ENCODE assay signal across 2 cellular contexts in genomic region chr10:3162533-3162932, GRCh38.
A peak's percentile ranks its signal among the peaks of the same experiment; 100 is the strongest.
TF ChIP-seq lines count a peak whose summit lies in the region.

No MANE protein-coding gene starts in this region.

TF ChIP-seq in HepG2, 621 proteins besides CTCF, POLR2A, EP300 and RAD21:
- peak; percentile 82 for TF ChIP-seq ZBTB33 (CRISPR knock-in tag; IDR thresholded peaks at IDR 0.05)
- no peak for TF ChIP-seq ZNF501 (CRISPR knock-in tag; IDR thresholded peaks at IDR 0.05)
- TF ChIP-seq, protein P1, sequence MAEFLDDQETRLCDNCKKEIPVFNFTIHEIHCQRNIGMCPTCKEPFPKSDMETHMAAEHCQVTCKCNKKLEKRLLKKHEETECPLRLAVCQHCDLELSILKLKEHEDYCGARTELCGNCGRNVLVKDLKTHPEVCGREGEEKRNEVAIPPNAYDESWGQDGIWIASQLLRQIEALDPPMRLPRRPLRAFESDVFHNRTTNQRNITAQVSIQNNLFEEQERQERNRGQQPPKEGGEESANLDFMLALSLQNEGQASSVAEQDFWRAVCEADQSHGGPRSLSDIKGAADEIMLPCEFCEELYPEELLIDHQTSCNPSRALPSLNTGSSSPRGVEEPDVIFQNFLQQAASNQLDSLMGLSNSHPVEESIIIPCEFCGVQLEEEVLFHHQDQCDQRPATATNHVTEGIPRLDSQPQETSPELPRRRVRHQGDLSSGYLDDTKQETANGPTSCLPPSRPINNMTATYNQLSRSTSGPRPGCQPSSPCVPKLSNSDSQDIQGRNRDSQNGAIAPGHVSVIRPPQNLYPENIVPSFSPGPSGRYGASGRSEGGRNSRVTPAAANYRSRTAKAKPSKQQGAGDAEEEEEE (CRISPR knock-in tag; IDR thresholded peaks at IDR 0.05; ENCODE audit: borderline replicate concordance): no peak
TF ChIP-seq in HepG2: peak in this region for 1.

TF ChIP-seq in WTC11, 78 proteins besides CTCF, POLR2A, EP300 and RAD21:
- TF ChIP-seq ZMAT4 (CRISPR knock-in tag; IDR thresholded peaks at IDR 0.05): no peak
- no peak for TF ChIP-seq RELA (CRISPR knock-in tag; IDR thresholded peaks at IDR 0.05; ENCODE audit: borderline replicate concordance)
- TF ChIP-seq, protein P2, sequence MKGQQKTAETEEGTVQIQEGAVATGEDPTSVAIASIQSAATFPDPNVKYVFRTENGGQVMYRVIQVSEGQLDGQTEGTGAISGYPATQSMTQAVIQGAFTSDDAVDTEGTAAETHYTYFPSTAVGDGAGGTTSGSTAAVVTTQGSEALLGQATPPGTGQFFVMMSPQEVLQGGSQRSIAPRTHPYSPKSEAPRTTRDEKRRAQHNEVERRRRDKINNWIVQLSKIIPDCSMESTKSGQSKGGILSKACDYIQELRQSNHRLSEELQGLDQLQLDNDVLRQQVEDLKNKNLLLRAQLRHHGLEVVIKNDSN (CRISPR knock-in tag; IDR thresholded peaks at IDR 0.05): no peak
- TF ChIP-seq, protein P3, sequence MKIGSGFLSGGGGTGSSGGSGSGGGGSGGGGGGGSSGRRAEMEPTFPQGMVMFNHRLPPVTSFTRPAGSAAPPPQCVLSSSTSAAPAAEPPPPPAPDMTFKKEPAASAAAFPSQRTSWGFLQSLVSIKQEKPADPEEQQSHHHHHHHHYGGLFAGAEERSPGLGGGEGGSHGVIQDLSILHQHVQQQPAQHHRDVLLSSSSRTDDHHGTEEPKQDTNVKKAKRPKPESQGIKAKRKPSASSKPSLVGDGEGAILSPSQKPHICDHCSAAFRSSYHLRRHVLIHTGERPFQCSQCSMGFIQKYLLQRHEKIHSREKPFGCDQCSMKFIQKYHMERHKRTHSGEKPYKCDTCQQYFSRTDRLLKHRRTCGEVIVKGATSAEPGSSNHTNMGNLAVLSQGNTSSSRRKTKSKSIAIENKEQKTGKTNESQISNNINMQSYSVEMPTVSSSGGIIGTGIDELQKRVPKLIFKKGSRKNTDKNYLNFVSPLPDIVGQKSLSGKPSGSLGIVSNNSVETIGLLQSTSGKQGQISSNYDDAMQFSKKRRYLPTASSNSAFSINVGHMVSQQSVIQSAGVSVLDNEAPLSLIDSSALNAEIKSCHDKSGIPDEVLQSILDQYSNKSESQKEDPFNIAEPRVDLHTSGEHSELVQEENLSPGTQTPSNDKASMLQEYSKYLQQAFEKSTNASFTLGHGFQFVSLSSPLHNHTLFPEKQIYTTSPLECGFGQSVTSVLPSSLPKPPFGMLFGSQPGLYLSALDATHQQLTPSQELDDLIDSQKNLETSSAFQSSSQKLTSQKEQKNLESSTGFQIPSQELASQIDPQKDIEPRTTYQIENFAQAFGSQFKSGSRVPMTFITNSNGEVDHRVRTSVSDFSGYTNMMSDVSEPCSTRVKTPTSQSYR (CRISPR knock-in tag; IDR thresholded peaks at IDR 0.05): no peak
- TF ChIP-seq FOXK1 (CRISPR knock-in tag; IDR thresholded peaks at IDR 0.05): no peak
- no peak for TF ChIP-seq CREB1 (CRISPR knock-in tag; IDR thresholded peaks at IDR 0.05)
- no peak for TF ChIP-seq USF2 (CRISPR knock-in tag; IDR thresholded peaks at IDR 0.05)
- TF ChIP-seq AFF4 (CRISPR knock-in tag; IDR thresholded peaks at IDR 0.05; ENCODE audit: borderline replicate concordance): no peak
- TF ChIP-seq MAX (CRISPR knock-in tag; IDR thresholded peaks at IDR 0.05): no peak
